In the genomic region with DNA sequence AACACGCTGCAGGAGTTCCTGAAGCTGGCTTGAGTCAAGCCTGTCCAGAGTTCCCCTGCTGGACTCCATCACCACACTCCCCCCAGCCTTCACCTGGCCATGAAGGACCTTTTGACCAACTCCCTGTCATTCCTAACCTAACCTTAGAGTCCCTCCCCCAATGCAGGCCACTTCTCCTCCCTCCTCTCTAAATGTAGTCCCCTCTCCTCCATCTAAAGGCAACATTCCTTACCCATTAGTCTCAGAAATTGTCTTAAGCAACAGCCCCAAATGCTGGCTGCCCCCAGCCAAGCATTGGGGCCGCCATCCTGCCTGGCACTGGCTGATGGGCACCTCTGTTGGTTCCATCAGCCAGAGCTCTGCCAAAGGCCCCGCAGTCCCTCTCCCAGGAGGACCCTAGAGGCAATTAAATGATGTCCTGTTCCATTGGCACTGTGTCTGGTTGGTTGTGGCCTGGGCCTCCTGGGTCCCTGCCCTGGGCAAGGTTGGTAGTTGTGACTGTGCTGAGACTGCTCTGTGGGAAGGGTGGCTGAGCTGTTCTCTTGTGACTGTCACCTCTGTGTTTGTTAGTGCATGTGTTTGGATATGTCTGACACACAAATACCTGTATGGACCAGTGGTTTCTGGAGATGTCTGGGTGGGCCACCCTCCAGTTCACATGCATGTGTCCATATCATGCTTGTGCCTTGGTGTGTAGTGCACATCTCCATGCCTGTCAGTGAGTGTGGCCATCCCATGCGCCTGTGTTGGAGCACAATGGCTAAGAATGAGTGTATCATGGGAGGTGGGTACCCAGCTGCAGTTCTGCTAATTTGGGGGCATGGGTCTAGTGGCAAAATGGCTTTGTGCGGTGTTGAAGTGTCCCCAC, we compare ENCODE assay signal across 9 cellular contexts. TPM values are rescaled to one million over a fixed set of nuclear protein-coding genes. Genes with fewer than 3 reads are reported as not detected.
DNase-seq lines count a peak whose midpoint lies in the region; ATAC-seq and TF ChIP-seq lines count a peak whose summit lies in the region.
"Had no signal": no experiment of that assay in that cellular context is flagged by ENCODE, and none has a peak within 500 bp of the region (broad histone marks: within the 10 kb centered on the region; RNA-seq: fewer than 3 reads in every experiment).

No MANE protein-coding gene starts in this region.

- CTCF ChIA-PET in WTC11 (lab: Charles Lee) = interaction anchor here (0.6 to 11.1 kb wide), 18 partner anchors 9 to 717 kb away, joined by 3 to 306 read pairs (median 4); a partner anchor contains a TSS

- no peak for DNase-seq in T-helper 2 cell treated with Interferon-gamma antibody and Interleukin-4, amounts not matched to agents 5 μg/mL and 100 μg/mL, for 36 hours (ENCODE audit: low spot score)
- DNase-seq in T-helper 2 cell = no peak
- no peak for DNase-seq in WTC11 (ENCODE audit: low spot score)
- DNase-seq in fibroblast of pulmonary artery (ENCODE audit: low read depth) = peak; percentile 28
- DNase-seq in stimulated activated effector memory CD8-positive, alpha-beta T cell treated with anti-CD3 and anti-CD28 coated beads, Interleukin-12 subunit alpha, Interleukin-12 subunit beta, amount 100 ng/mL, for 72 hours (ENCODE audit: low spot score in 2 of 2) = no peak
- no peak for DNase-seq in foreskin keratinocyte
- DNase-seq in NCI-H446 (lab: John Stamatoyannopoulos, UW) = no peak
- no peak for DNase-seq in KBM-7

- peaks cover 80% of the 10 kb centered on the region for H3K4me1 Mint-ChIP-seq in T-helper 2 cell treated with Interferon-gamma antibody and Interleukin-4, amounts not matched to agents 5 μg/mL and 100 μg/mL, for 36 hours (ENCODE audit: low read depth)
- peaks cover 45% of the 10 kb centered on the region for H3K4me1 Mint-ChIP-seq in WTC11
- H3K4me1 Mint-ChIP-seq in stimulated activated effector memory CD8-positive, alpha-beta T cell treated with anti-CD3 and anti-CD28 coated beads, Interleukin-12 subunit alpha, Interleukin-12 subunit beta, amount 100 ng/mL, for 72 hours = peaks cover 91% of the 10 kb centered on the region

- in situ Hi-C loops in KBM-7 (cut with MboI; ENCODE audit: low pct_unique_long_range_greater_than_20kb, low sequenced_read_pairs) = no loop called here

- H3K27ac ChIP-seq in foreskin keratinocyte = no peak overlapping the region

- H3K4me3 Mint-ChIP-seq in T-helper 2 cell treated with Interferon-gamma antibody and Interleukin-4, amounts not matched to agents 5 μg/mL and 100 μg/mL, for 36 hours = peak overlapping the region; percentile 85
- H3K4me3 Mint-ChIP-seq in WTC11 = peak overlapping the region; percentile 85
- H3K4me3 Mint-ChIP-seq in stimulated activated effector memory CD8-positive, alpha-beta T cell treated with anti-CD3 and anti-CD28 coated beads, Interleukin-12 subunit alpha, Interleukin-12 subunit beta, amount 100 ng/mL, for 72 hours = peak overlapping the region; percentile 95

- H3K27me3 ChIP-seq in foreskin keratinocyte = no peaks in the 10 kb centered on the region

- peaks cover 72% of the 10 kb centered on the region for H3K36me3 Mint-ChIP-seq in T-helper 2 cell treated with Interferon-gamma antibody and Interleukin-4, amounts not matched to agents 5 μg/mL and 100 μg/mL, for 36 hours (ENCODE audit: low read depth)
- H3K36me3 Mint-ChIP-seq in WTC11 = peaks cover 24% of the 10 kb centered on the region
- H3K36me3 Mint-ChIP-seq in stimulated activated effector memory CD8-positive, alpha-beta T cell treated with anti-CD3 and anti-CD28 coated beads, Interleukin-12 subunit alpha, Interleukin-12 subunit beta, amount 100 ng/mL, for 72 hours = peaks cover 84% of the 10 kb centered on the region

- peak overlapping the region; percentile 73 for H3K27ac Mint-ChIP-seq in T-helper 2 cell treated with Interferon-gamma antibody and Interleukin-4, amounts not matched to agents 5 μg/mL and 100 μg/mL, for 36 hours
- peak overlapping the region; percentile 96 for H3K27ac Mint-ChIP-seq in WTC11
- peak overlapping the region; percentile 87 for H3K27ac Mint-ChIP-seq in stimulated activated effector memory CD8-positive, alpha-beta T cell treated with anti-CD3 and anti-CD28 coated beads, Interleukin-12 subunit alpha, Interleukin-12 subunit beta, amount 100 ng/mL, for 72 hours

- peaks cover 32% of the 10 kb centered on the region for H3K4me1 ChIP-seq in foreskin keratinocyte

- H3K9me3 Mint-ChIP-seq in T-helper 2 cell treated with Interferon-gamma antibody and Interleukin-4, amounts not matched to agents 5 μg/mL and 100 μg/mL, for 36 hours = no peaks in the 10 kb centered on the region
- no peaks in the 10 kb centered on the region for H3K9me3 Mint-ChIP-seq in WTC11
- H3K9me3 Mint-ChIP-seq in stimulated activated effector memory CD8-positive, alpha-beta T cell treated with anti-CD3 and anti-CD28 coated beads, Interleukin-12 subunit alpha, Interleukin-12 subunit beta, amount 100 ng/mL, for 72 hours = no peaks in the 10 kb centered on the region

- ATAC-seq in WTC11 (no peak), foreskin keratinocyte (no peak)
- no peak for ATAC-seq in stimulated activated effector memory CD8-positive, alpha-beta T cell treated with anti-CD3 and anti-CD28 coated beads, Interleukin-12 subunit alpha, Interleukin-12 subunit beta, amount 100 ng/mL, for 72 hours

- TF ChIP-seq CTCF in WTC11 (IDR thresholded peaks at IDR 0.05) (no peak), fibroblast of pulmonary artery (IDR thresholded peaks at IDR 0.05; ENCODE audit: low read length, missing control alignments) (no peak), foreskin keratinocyte (conservative IDR thresholded peaks at IDR 0.05) (no peak)

- no peaks in the 10 kb centered on the region for H3K27me3 Mint-ChIP-seq in T-helper 2 cell treated with Interferon-gamma antibody and Interleukin-4, amounts not matched to agents 5 μg/mL and 100 μg/mL, for 36 hours (ENCODE audit: low read depth)
- H3K27me3 Mint-ChIP-seq in WTC11 (ENCODE audit: low read depth) = no peaks in the 10 kb centered on the region

- peak overlapping the region; percentile 81 for H3K4me3 ChIP-seq in fibroblast of pulmonary artery (replicated peaks; ENCODE audit: low read depth, low read length)

- POLR2A ChIA-PET in WTC11 (lab: Charles Lee) = interaction anchor here (0.9 to 1.2 kb wide), 2 partner anchors 37 to 47 kb away, joined by 3 to 5 read pairs; a partner anchor contains a TSS

TF ChIP-seq in WTC11, 78 proteins besides CTCF, POLR2A, EP300 and RAD21:
- TF ChIP-seq NFE2L1 (CRISPR knock-in tag; IDR thresholded peaks at IDR 0.05) (no peak), CREB1 (CRISPR knock-in tag; IDR thresholded peaks at IDR 0.05) (no peak)
TF ChIP-seq in WTC11: peak in this region for 0.

RNA-seq across cellular contexts. Expression of a gene that starts 1.4 kb away (rescaled TPM):
- 70.8 to 92.9 TPM (median 92.3 TPM) in 3 replicates for total RNA-seq in WTC11 (2021)
- 194 and 196 TPM in 2 replicates for total RNA-seq in foreskin keratinocyte
- polyA plus RNA-seq in foreskin keratinocyte = 543 and 549 TPM in 2 replicates

RNA-seq across cellular contexts. Expression of a gene that starts 25.1 kb away (rescaled TPM):
- total RNA-seq in WTC11 (2021) (12.4 to 14.1 TPM (median 14.1 TPM) in 3 replicates), foreskin keratinocyte (5.6 and 9.9 TPM in 2 replicates)
- polyA plus RNA-seq in foreskin keratinocyte = 12.4 and 13.3 TPM in 2 replicates

RNA-seq across cellular contexts. Expression of a gene that starts 36.4 kb away (rescaled TPM):
- total RNA-seq in WTC11 (2021) (2.8 to 3.7 TPM (median 3.4 TPM) in 3 replicates), foreskin keratinocyte (0.25 TPM in 1 of 2 replicates, not detected in the other)
- polyA plus RNA-seq in foreskin keratinocyte = 0.18 and 0.36 TPM in 2 replicates
- total RNA-seq: renal cortical epithelial cell had no signal

RNA-seq across cellular contexts. Expression of a gene that starts 47.3 kb away (rescaled TPM):
- total RNA-seq in WTC11 (2021) (32.0 to 40.8 TPM (median 35.3 TPM) in 3 replicates), foreskin keratinocyte (18.9 and 22.2 TPM in 2 replicates)
- 9.7 and 12.0 TPM in 2 replicates for polyA plus RNA-seq in foreskin keratinocyte
